ENCODE assay signal across 10 cellular contexts in the genomic region with DNA sequence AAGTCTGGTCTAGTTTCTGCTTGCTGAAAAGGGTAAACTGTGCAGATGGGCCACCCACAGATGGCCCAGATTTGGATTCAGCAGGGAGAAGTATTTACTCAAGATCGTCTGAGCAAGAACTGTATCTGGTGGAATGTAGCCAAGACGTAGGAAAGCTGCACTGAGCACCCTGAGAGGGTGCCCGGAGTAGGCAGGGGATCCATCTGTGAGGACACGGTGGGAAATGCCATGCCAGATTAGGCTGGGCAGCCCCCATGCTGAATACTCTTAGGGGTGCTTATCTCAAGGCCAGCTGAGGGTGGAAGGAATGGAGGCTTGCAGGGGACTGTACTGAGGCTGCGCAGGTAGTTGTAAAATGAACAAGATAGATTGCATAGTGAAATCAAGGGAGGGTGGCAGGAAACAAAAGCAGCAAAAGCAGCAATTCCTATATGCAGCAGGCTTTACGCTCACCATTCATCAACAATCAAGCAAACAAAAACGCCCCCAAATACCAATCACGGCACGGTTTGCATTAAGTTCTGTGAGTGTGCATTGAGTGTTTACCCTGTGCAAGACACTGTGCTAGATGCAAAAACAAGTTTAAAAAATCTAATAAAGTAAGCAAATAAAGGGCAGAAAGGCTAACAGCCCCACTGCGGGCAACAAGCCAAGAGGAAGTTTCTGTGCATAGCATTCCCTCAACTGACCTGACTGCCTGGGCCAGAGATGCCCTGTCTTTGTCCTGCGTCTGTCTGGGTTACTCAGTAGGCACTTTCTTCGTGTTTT. TPM values are rescaled to one million over a fixed set of nuclear protein-coding genes. Genes with fewer than 3 reads are reported as not detected.
DNase-seq lines count a peak whose midpoint lies in the region; ATAC-seq lines count a peak whose summit lies in the region.
"Had no signal": no experiment of that assay in that cellular context is flagged by ENCODE, and none has a peak within 500 bp of the region (broad histone marks: within the 10 kb centered on the region; RNA-seq: fewer than 3 reads in every experiment).

No MANE protein-coding gene starts in this region.

- H3K36me3 ChIP-seq in duodenal mucosa (ENCODE audit: control insufficient read depth in 1 of 2, insufficient read depth in 2 of 2, low read length in 2 of 2): no peaks in the 10 kb centered on the region
- H3K36me3 ChIP-seq: cardiac muscle cell had no signal

- intact Hi-C loops in activated T-helper 1 cell treated with anti-CD3 and anti-CD28 coated beads, Interleukin-12 subunit alpha, Interleukin-12 subunit beta, Interleukin-2, Interleukin-4 antibody, amounts not matched to agents 30 ng/mL and 10 ng/mL and 1 ng/mL, durations not matched to agents 14 hours and 24 hours and 36 hours (cut with micrococcal nuclease): no loop called here

- H3K27ac ChIP-seq in duodenal mucosa (ENCODE audit: low read depth, low read length): peak overlapping the region; percentile 76
- H3K27ac ChIP-seq: cardiac muscle cell had no signal

- no peaks in the 10 kb centered on the region for H3K9me3 Mint-ChIP-seq in activated T-helper 1 cell treated with anti-CD3 and anti-CD28 coated beads, Interleukin-12 subunit alpha, Interleukin-12 subunit beta, Interleukin-2, Interleukin-4 antibody, amounts not matched to agents 30 ng/mL and 10 ng/mL and 1 ng/mL, durations not matched to agents 14 hours and 24 hours and 36 hours
- H3K9me3 Mint-ChIP-seq: stimulated activated naive CD8-positive, alpha-beta T cell treated with anti-CD3 and anti-CD28 coated beads, Interleukin-15, Interleukin-2, amounts not matched to agents 100 ng/mL and 50 ng/mL, for 24 hours had no signal

- H3K27ac Mint-ChIP-seq in activated T-helper 1 cell treated with anti-CD3 and anti-CD28 coated beads, Interleukin-12 subunit alpha, Interleukin-12 subunit beta, Interleukin-2, Interleukin-4 antibody, amounts not matched to agents 30 ng/mL and 10 ng/mL and 1 ng/mL, durations not matched to agents 14 hours and 24 hours and 36 hours: no peak overlapping the region
- H3K27ac Mint-ChIP-seq: stimulated activated naive CD8-positive, alpha-beta T cell treated with anti-CD3 and anti-CD28 coated beads, Interleukin-15, Interleukin-2, amounts not matched to agents 100 ng/mL and 50 ng/mL, for 24 hours had no signal

- peaks cover 25 to 32% of the 10 kb centered on the region in 2 donors for H3K4me1 ChIP-seq in duodenal mucosa (ENCODE audit: control insufficient read depth in 1 of 2, insufficient read depth in 2 of 2, low read length in 2 of 2)

- peak overlapping the region; percentile 6 to 13 for H3K4me3 ChIP-seq in duodenal mucosa (ENCODE audit: low read depth in 1 of 2, low read length in 2 of 2)
- H3K4me3 ChIP-seq: cardiac muscle cell had no signal

- no peaks in the 10 kb centered on the region for H3K9me3 ChIP-seq in duodenal mucosa (ENCODE audit: control insufficient read depth in 1 of 2, low read length in 2 of 2)

- no peaks in the 10 kb centered on the region for H3K27me3 ChIP-seq in duodenal mucosa (ENCODE audit: control insufficient read depth in 1 of 2, insufficient read depth in 2 of 2, low read length in 2 of 2)
- H3K27me3 ChIP-seq: cardiac muscle cell had no signal

- DNase-seq in DMS79 treated with DMSO at 0.1 percent for 48 hours (lab: John Stamatoyannopoulos, UW) (peak; percentile 77), NCI-H2196 (lab: John Stamatoyannopoulos, UW; ENCODE audit: unreplicated experiment) (peak; percentile 80), occipital lobe (lab: John Stamatoyannopoulos, UW) (peak; percentile 12), NCI-H2081 treated with DMSO at 0.1 percent for 48 hours (lab: John Stamatoyannopoulos, UW) (no peak)
- no peak for DNase-seq in activated T-helper 1 cell treated with anti-CD3 and anti-CD28 coated beads, Interleukin-12 subunit alpha, Interleukin-12 subunit beta, Interleukin-2, Interleukin-4 antibody, amounts not matched to agents 30 ng/mL and 10 ng/mL and 1 ng/mL, durations not matched to agents 14 hours and 24 hours and 36 hours (ENCODE audit: low spot score)

- H3K36me3 Mint-ChIP-seq in activated T-helper 1 cell treated with anti-CD3 and anti-CD28 coated beads, Interleukin-12 subunit alpha, Interleukin-12 subunit beta, Interleukin-2, Interleukin-4 antibody, amounts not matched to agents 30 ng/mL and 10 ng/mL and 1 ng/mL, durations not matched to agents 14 hours and 24 hours and 36 hours (ENCODE audit: low read depth): peaks cover 3% of the 10 kb centered on the region

- H3K4me3 Mint-ChIP-seq in activated T-helper 1 cell treated with anti-CD3 and anti-CD28 coated beads, Interleukin-12 subunit alpha, Interleukin-12 subunit beta, Interleukin-2, Interleukin-4 antibody, amounts not matched to agents 30 ng/mL and 10 ng/mL and 1 ng/mL, durations not matched to agents 14 hours and 24 hours and 36 hours: no peak overlapping the region
- H3K4me3 Mint-ChIP-seq: stimulated activated naive CD8-positive, alpha-beta T cell treated with anti-CD3 and anti-CD28 coated beads, Interleukin-15, Interleukin-2, amounts not matched to agents 100 ng/mL and 50 ng/mL, for 24 hours had no signal

- H3K4me1 Mint-ChIP-seq in activated T-helper 1 cell treated with anti-CD3 and anti-CD28 coated beads, Interleukin-12 subunit alpha, Interleukin-12 subunit beta, Interleukin-2, Interleukin-4 antibody, amounts not matched to agents 30 ng/mL and 10 ng/mL and 1 ng/mL, durations not matched to agents 14 hours and 24 hours and 36 hours (ENCODE audit: low read depth): peaks cover 35% of the 10 kb centered on the region

- H3K27me3 Mint-ChIP-seq in activated T-helper 1 cell treated with anti-CD3 and anti-CD28 coated beads, Interleukin-12 subunit alpha, Interleukin-12 subunit beta, Interleukin-2, Interleukin-4 antibody, amounts not matched to agents 30 ng/mL and 10 ng/mL and 1 ng/mL, durations not matched to agents 14 hours and 24 hours and 36 hours (ENCODE audit: insufficient read depth): no peaks in the 10 kb centered on the region
- H3K27me3 Mint-ChIP-seq: stimulated activated naive CD8-positive, alpha-beta T cell treated with anti-CD3 and anti-CD28 coated beads, Interleukin-15, Interleukin-2, amounts not matched to agents 100 ng/mL and 50 ng/mL, for 24 hours had no signal

- peak overlapping the region; percentile 30 to 59 for H3K9ac ChIP-seq in duodenal mucosa (ENCODE audit: low read depth in 1 of 2, low read length in 2 of 2)

- ATAC-seq in HG02981 (IDR thresholded peaks at IDR 0.05; ENCODE audit: unreplicated experiment) (no peak), GM18520 (IDR thresholded peaks at IDR 0.05; ENCODE audit: unreplicated experiment) (no peak)

RNA-seq across cellular contexts. Expression of a gene that starts 32.2 kb away (rescaled TPM):
- total RNA-seq in occipital lobe: 39.9 TPM
- total RNA-seq in activated T-helper 1 cell treated with anti-CD3 and anti-CD28 coated beads, Interleukin-12 subunit alpha, Interleukin-12 subunit beta, Interleukin-2, Interleukin-4 antibody, amounts not matched to agents 30 ng/mL and 10 ng/mL and 1 ng/mL, durations not matched to agents 14 hours and 24 hours and 36 hours: 86.6 and 91.8 TPM in 2 replicates

Comparison
In these comparisons a context has a peak if more than half of its experiments do, and no peak if none do; other contexts are left out.
1. DNase-seq: peak in DMS79 treated with DMSO at 0.1 percent for 48 hours (single experiment), NCI-H2196 (single experiment) and occipital lobe (single experiment); none in NCI-H2081 treated with DMSO at 0.1 percent for 48 hours (single experiment) and activated T-helper 1 cell treated with anti-CD3 and anti-CD28 coated beads, Interleukin-12 subunit alpha, Interleukin-12 subunit beta, Interleukin-2, Interleukin-4 antibody, amounts not matched to agents 30 ng/mL and 10 ng/mL and 1 ng/mL, durations not matched to agents 14 hours and 24 hours and 36 hours (single experiment).